Comparison of ENCODE assay signal across 27 cellular contexts in genomic region chr10:25582961-25583360, GRCh38.
"Had no signal": no experiment of that assay in that cellular context is flagged by ENCODE, and none has a peak within 500 bp of the region (broad histone marks: within the 10 kb centered on the region; RNA-seq: fewer than 3 reads in every experiment).

No MANE protein-coding gene starts in this region.

- DNase-seq: activated effector memory CD4-positive, alpha-beta T cell treated with anti-CD3 and anti-CD28 coated beads, Interleukin-2, amount 50 U/mL, for 16 hours; activated effector memory CD4-positive, alpha-beta T cell treated with Interleukin-2 at 50 U/mL for 16 hours; activated gamma-delta T cell; activated gamma-delta T cell treated with Interleukin-2 at 50 U/mL for 16 hours; activated naive CD4-positive, alpha-beta T cell; activated naive CD4-positive, alpha-beta T cell treated with anti-CD3 and anti-CD28 coated beads for 36 hours; activated naive CD4-positive, alpha-beta T cell treated with anti-CD3 and anti-CD28 coated beads, Interleukin-2, amount 10 ng/mL, durations not matched to agents 7 days and 5 days; activated naive CD4-positive, alpha-beta T cell treated with anti-CD3 and anti-CD28 coated beads, Interleukin-2, amount 50 U/mL, for 16 hours; activated naive CD4-positive, alpha-beta T cell treated with Interleukin-2 at 50 U/mL for 16 hours; activated naive CD8-positive, alpha-beta T cell treated with anti-CD3 and anti-CD28 coated beads for 36 hours; activated naive CD8-positive, alpha-beta T cell treated with anti-CD3 and anti-CD28 coated beads, Interleukin-2, amount 10 ng/mL, durations not matched to agents 7 days and 5 days; activated naive CD8-positive, alpha-beta T cell treated with anti-CD3 and anti-CD28 coated beads, Interleukin-2, amount 50 U/mL, for 24 hours; activated T-cell treated with anti-CD3 and anti-CD28 coated beads, Interleukin-2, amount 50 U/mL, for 1 hour; activated T-cell treated with anti-CD3 and anti-CD28 coated beads, Interleukin-2, amount 50 U/mL, for 24 hours; activated T-cell treated with anti-CD3 and anti-CD28 coated beads, Interleukin-2, amount 50 U/mL, for 4 hours; activated T-cell treated with anti-CD3 and anti-CD28 coated beads, Interleukin-2, amount 50 U/mL, for 48 hours; activated T-cell treated with anti-CD3 and anti-CD28 coated beads, Interleukin-2, amount 50 U/mL, for 72 hours; adrenal gland; amniotic stem cell; amygdala; anterior cingulate cortex; aorta; body of pancreas; brain microvascular endothelial cell; central memory CD4-positive, alpha-beta T cell had no signal

- ATAC-seq: activated naive CD4-positive, alpha-beta T cell treated with anti-CD3 and anti-CD28 coated beads, Interleukin-2, amount 50 U/mL, for 72 hours; activated naive CD8-positive, alpha-beta T cell treated with anti-CD3 and anti-CD28 coated beads, Interleukin-2, amount 50 U/mL, for 24 hours; activated T-cell treated with anti-CD3 and anti-CD28 coated beads, Interleukin-2, amount 50 U/mL, for 4 hours; activated T-cell treated with anti-CD3 and anti-CD28 coated beads, Interleukin-2, amount 50 U/mL, for 72 hours; activated T-helper 17 cell treated with anti-CD3 and anti-CD28 coated beads, Interleukin-2, amount 50 U/mL, for 72 hours; body of pancreas had no signal
